ENCODE assay signal across 8 cellular contexts in the genomic region with DNA sequence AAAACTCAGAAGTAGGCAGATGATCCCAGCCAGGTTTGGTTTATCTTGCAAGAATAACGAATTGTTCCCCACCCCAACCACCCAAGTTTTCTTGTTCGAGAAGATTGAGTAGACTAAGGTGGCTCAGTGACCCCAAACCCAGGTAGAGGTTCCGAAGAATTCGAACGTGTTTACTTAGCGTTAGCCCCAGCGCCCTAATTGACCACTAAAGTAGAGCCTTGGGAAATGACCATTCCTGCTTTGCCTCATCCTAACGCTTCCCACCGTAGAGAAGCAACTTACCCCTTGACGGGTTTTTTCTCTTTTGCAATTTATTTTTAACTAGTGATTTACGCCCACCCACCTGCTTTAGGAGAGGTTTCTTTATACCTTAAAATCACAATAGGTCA. TPM values are rescaled to one million over a fixed set of nuclear protein-coding genes. Genes with fewer than 3 reads are reported as not detected.
DNase-seq lines count a peak whose midpoint lies in the region; ATAC-seq and TF ChIP-seq lines count a peak whose summit lies in the region.

No MANE protein-coding gene starts in this region.

- H3K9me3 ChIP-seq in body of pancreas (no peaks in the 10 kb centered on the region), right lobe of liver (no peaks in the 10 kb centered on the region), thymus (ENCODE audit: control insufficient read depth) (no peaks in the 10 kb centered on the region)

- no peak for TF ChIP-seq POLR2A in body of pancreas (IDR thresholded peaks at IDR 0.05)
- no peak for TF ChIP-seq POLR2A in right lobe of liver (IDR thresholded peaks at IDR 0.05)

- H3K4me1 ChIP-seq in body of pancreas = peaks cover 24% of the 10 kb centered on the region
- peaks cover 0 to 37% (median 12%) of the 10 kb centered on the region in 4 donors for H3K4me1 ChIP-seq in right lobe of liver
- H3K4me1 ChIP-seq in thymus (ENCODE audit: control insufficient read depth, insufficient read depth, low read length) = no peaks in the 10 kb centered on the region

- TF ChIP-seq CTCF in C4-2B (conservative IDR thresholded peaks at IDR 0.05) = no peak
- no peak for TF ChIP-seq CTCF in body of pancreas (IDR thresholded peaks at IDR 0.05)
- no peak for TF ChIP-seq CTCF in right lobe of liver (IDR thresholded peaks at IDR 0.05)

- intact Hi-C loops in body of pancreas (cut with DNase I) (loop anchor here (10.0 kb wide), 1 partner anchor 220 kb away; the partner anchor contains the start of gene NVL), right lobe of liver (cut with DNase I) (loop anchor here in 1 of 2 donors (10.0 kb wide), 1 partner anchor 220 kb away; the partner anchor contains the start of gene NVL)

- peak overlapping the region; percentile 98 for H3K27ac ChIP-seq in C4-2B
- H3K27ac ChIP-seq in body of pancreas = peak overlapping the region; percentile 80 to 88 (median 82)
- H3K27ac ChIP-seq in right lobe of liver = peak overlapping the region; percentile 94 to 97 (median 95)
- peak overlapping the region; percentile 98 for H3K27ac ChIP-seq in thymus (ENCODE audit: low read depth)

- H3K36me3 ChIP-seq in body of pancreas (replicated peaks in 1 of 2; ENCODE audit: insufficient read depth in 1 of 2, low read depth in 2 of 2) (no peaks in the 10 kb centered on the region), right lobe of liver (peaks cover 0 to 6% (median 0%) of the 10 kb centered on the region in 4 donors), thymus (ENCODE audit: control insufficient read depth, insufficient read depth) (no peaks in the 10 kb centered on the region)

- 0 to 3% methylated on average over 9 to 11 of the region's 11 CpGs for WGBS in body of pancreas, 2 donors
- WGBS in right lobe of liver (ENCODE audit: insufficient coverage, low coverage, low lambda C conversion rate, missing lambda C conversion rate) = under 1% methylated on average over 8 of the region's 11 CpGs
- WGBS in thymus = 11% methylated on average over 11 of the region's 11 CpGs

- DNase-seq in body of pancreas (no peak), right lobe of liver (no peak), NCI-H2029 (lab: John Stamatoyannopoulos, UW) (no peak)
- no peak for DNase-seq in stimulated activated CD8-positive, alpha-beta memory T cell treated with anti-CD3 and anti-CD28 coated beads, Interleukin-4, amount 100 ng/mL, for 48 hours

- H3K4me3 ChIP-seq in body of pancreas (peak overlapping the region; percentile 84 to 87), right lobe of liver (peak overlapping the region; percentile 90 to 98 (median 90)), thymus (ENCODE audit: low read length) (peak overlapping the region; percentile 100)

- H3K27me3 ChIP-seq in body of pancreas = no peaks in the 10 kb centered on the region
- H3K27me3 ChIP-seq in right lobe of liver = no peaks in the 10 kb centered on the region
- H3K27me3 ChIP-seq in thymus (ENCODE audit: control insufficient read depth, insufficient read depth) = no peaks in the 10 kb centered on the region

- ATAC-seq in HG03439 (IDR thresholded peaks at IDR 0.05; ENCODE audit: unreplicated experiment) (peak; percentile 17), body of pancreas (no peak), right lobe of liver (peak; percentile 9 to 35 (median 19)), HG03457 (IDR thresholded peaks at IDR 0.05; ENCODE audit: unreplicated experiment) (no peak)

RNA-seq across cellular contexts. Expression of gene FBXO28, which starts 0.9 kb away (rescaled TPM):
- total RNA-seq in body of pancreas = 10 to 100 TPM in 1 of 2 donors, 1 to 10 TPM in 1; 3.0 to 13.7 TPM
- total RNA-seq in right lobe of liver = 10 to 100 TPM; 11.5 to 20.9 (median 15.3) TPM
- polyA plus RNA-seq in thymus = 18.3 TPM

Comparison
In these comparisons a context has a peak if more than half of its experiments do, and no peak if none do; other contexts are left out.
1. ATAC-seq: peak in HG03439 (single experiment) and right lobe of liver (4 of 4); none in body of pancreas (single experiment) and HG03457 (single experiment).
2. Peak in every context shown above with its lines, with median percentiles within 50 percentile points of each other: H3K27ac ChIP-seq and H3K4me3 ChIP-seq.